25 cellular contexts compared by ENCODE assay signal in the genomic region with DNA sequence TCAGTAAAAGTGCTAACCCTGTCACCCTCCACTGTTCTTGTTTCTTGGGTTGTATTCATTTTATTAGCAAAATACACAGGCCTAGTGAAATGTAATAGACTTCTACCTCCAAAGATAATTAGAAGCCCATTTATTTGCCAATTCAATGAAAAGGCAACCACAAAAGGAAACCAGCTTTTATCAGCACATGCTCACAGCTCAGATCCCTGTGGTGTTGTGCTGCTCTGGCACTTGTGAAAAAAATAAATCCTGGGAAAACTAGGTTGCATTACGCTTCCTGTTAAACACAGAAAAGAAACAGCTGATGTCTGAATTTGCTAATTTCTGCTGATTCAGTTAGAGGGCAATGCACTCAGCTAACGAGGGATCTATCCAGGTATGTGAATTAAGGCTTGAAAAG.
"Had no signal": no experiment of that assay in that cellular context is flagged by ENCODE, and none has a peak within 500 bp of the region (broad histone marks: within the 10 kb centered on the region; RNA-seq: fewer than 3 reads in every experiment).

No MANE protein-coding gene starts in this region.

- H3K9me3 Mint-ChIP-seq: activated B cell treated with CpG ODN at 0.5 μM for 24 hours; activated T-cell treated with anti-CD3 and anti-CD28 coated beads, Interleukin-2, amount 50 U/mL, for 72 hours had no signal

- H3K36me3 ChIP-seq: esophagus squamous epithelium, right atrium auricular region, tibial nerve, uterus had no signal

- H3K36me3 Mint-ChIP-seq: activated naive CD4-positive, alpha-beta T cell treated with anti-CD3 and anti-CD28 coated beads, Interleukin-2, amount 50 U/mL, for 72 hours; naive thymus-derived CD8-positive, alpha-beta T cell had no signal

- H3K27ac Mint-ChIP-seq: activated B cell treated with CpG ODN at 0.5 μM for 24 hours; activated CD8-positive, alpha-beta T cell treated with anti-CD3 and anti-CD28 coated beads, Interleukin-2, amount 10 ng/mL, durations not matched to agents 7 days and 5 days; activated naive CD4-positive, alpha-beta T cell treated with anti-CD3 and anti-CD28 coated beads, Interleukin-2, amount 50 U/mL, for 72 hours; activated T-cell treated with anti-CD3 and anti-CD28 coated beads, Interleukin-2, amount 50 U/mL, for 72 hours; naive thymus-derived CD8-positive, alpha-beta T cell had no signal

- H3K27me3 ChIP-seq: right atrium auricular region, tibial nerve, uterus had no signal

- H3K27ac ChIP-seq: coronary artery, esophagus squamous epithelium, foreskin keratinocyte, right atrium auricular region, skin epidermis, tibial nerve, uterus had no signal

- H3K9me3 ChIP-seq: esophagus squamous epithelium, right atrium auricular region, tibial nerve, uterus had no signal

- H3K4me3 Mint-ChIP-seq: activated B cell treated with CpG ODN at 0.5 μM for 24 hours; activated CD8-positive, alpha-beta T cell treated with anti-CD3 and anti-CD28 coated beads, Interleukin-2, amount 10 ng/mL, durations not matched to agents 7 days and 5 days; activated T-cell treated with anti-CD3 and anti-CD28 coated beads, Interleukin-2, amount 50 U/mL, for 72 hours; naive thymus-derived CD8-positive, alpha-beta T cell had no signal

- H3K27me3 Mint-ChIP-seq: activated B cell treated with CpG ODN at 0.5 μM for 24 hours; naive thymus-derived CD8-positive, alpha-beta T cell had no signal

- H3K4me1 ChIP-seq: esophagus squamous epithelium, foreskin keratinocyte, right atrium auricular region, tibial nerve, uterus had no signal

- ATAC-seq: activated CD8-positive, alpha-beta T cell treated with anti-CD3 and anti-CD28 coated beads, Interleukin-2, amount 10 ng/mL, durations not matched to agents 7 days and 5 days; activated naive CD4-positive, alpha-beta T cell treated with anti-CD3 and anti-CD28 coated beads, Interleukin-2, amount 50 U/mL, for 72 hours; activated T-cell treated with anti-CD3 and anti-CD28 coated beads, Interleukin-2, amount 50 U/mL, for 72 hours; naive thymus-derived CD8-positive, alpha-beta T cell had no signal

- H3K4me3 ChIP-seq: coronary artery, esophagus squamous epithelium, right atrium auricular region, skin epidermis, tibial nerve, uterus had no signal

- DNase-seq: activated B cell treated with CpG ODN at 0.5 μM for 24 hours; activated CD4-positive, alpha-beta T cell treated with anti-CD3 and anti-CD28 coated beads for 48 hours; activated CD8-positive, alpha-beta memory T cell treated with anti-CD3 and anti-CD28 coated beads, Interleukin-2, amount 50 U/mL, for 4 hours; activated CD8-positive, alpha-beta T cell treated with anti-CD3 and anti-CD28 coated beads, Interleukin-2, amount 10 ng/mL, durations not matched to agents 7 days and 5 days; activated gamma-delta T cell; activated T-cell treated with anti-CD3 and anti-CD28 coated beads, Interleukin-2, amount 50 U/mL, for 72 hours; amniotic stem cell; caudate nucleus; esophagus squamous epithelium; glutamatergic neuron; kidney glomerular epithelial cell; mesenchymal stem cell; naive thymus-derived CD8-positive, alpha-beta T cell; posterior cingulate gyrus; stimulated activated CD4-positive, alpha-beta T cell treated with anti-CD3 and anti-CD28 coated beads, Interleukin-4, amount 100 ng/mL, for 4 hours; stimulated activated CD8-positive, alpha-beta memory T cell treated with anti-CD3 and anti-CD28 coated beads, Interleukin-4, amount 100 ng/mL, for 48 hours; stimulated activated naive CD4-positive, alpha-beta T cell treated with Interleukin-2 at 50 U/mL for 16 hours; substantia nigra; uterus had no signal

- H3K4me1 Mint-ChIP-seq: activated B cell treated with CpG ODN at 0.5 μM for 24 hours; naive thymus-derived CD8-positive, alpha-beta T cell had no signal
